31 cellular contexts compared by ENCODE assay signal in the genomic region with DNA sequence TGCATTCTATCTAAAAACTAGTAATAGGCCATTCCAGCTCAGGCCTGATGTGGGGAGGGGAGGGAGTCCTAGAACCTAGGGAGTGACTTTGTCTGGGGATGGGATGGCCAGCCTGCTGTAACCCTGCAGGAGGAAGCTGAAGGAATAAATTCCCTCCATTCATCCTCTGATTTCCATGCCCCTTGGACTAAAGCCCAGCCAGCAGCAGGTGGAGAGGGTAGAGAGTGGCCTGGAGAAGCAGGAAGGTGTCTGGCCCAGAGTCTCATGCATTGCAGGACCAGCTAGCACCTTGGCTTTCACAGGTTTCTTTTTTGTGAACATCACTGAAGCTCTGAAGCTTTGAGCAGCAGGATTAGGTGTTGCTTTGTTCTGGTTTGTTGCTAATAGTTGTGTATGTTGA. TPM values are rescaled to one million over a fixed set of nuclear protein-coding genes. Genes with fewer than 3 reads are reported as not detected.
A peak's percentile ranks its signal among the peaks of the same experiment; 100 is the strongest.
DNase-seq lines count a peak whose midpoint lies in the region; ATAC-seq, FAIRE-seq and TF ChIP-seq lines count a peak whose summit lies in the region.
"Had no signal": no experiment of that assay in that cellular context is flagged by ENCODE, and none has a peak within 500 bp of the region (broad histone marks: within the 10 kb centered on the region; RNA-seq: fewer than 3 reads in every experiment).

No MANE protein-coding gene starts in this region.

- H3K9me3 ChIP-seq in A549 (no peaks in the 10 kb centered on the region), tibial nerve (no peaks in the 10 kb centered on the region)
- H3K9me3 ChIP-seq in CD8-positive, alpha-beta T cell (ENCODE audit: low read length) = no peaks in the 10 kb centered on the region
- H3K9me3 ChIP-seq: ascending aorta, BE2C, esophagus squamous epithelium, heart left ventricle, SK-N-SH had no signal

- no peaks in the 10 kb centered on the region for H3K27me3 ChIP-seq in CD8-positive, alpha-beta T cell (ENCODE audit: insufficient read depth, low read length)
- H3K27me3 ChIP-seq in tibial nerve = no peaks in the 10 kb centered on the region
- H3K27me3 ChIP-seq: ascending aorta, BE2C, cardiac muscle cell, esophagus squamous epithelium, heart left ventricle had no signal

- no peaks in the 10 kb centered on the region for H3K27me3 Mint-ChIP-seq in CD8-positive, alpha-beta T cell (ENCODE audit: low read depth)
- H3K27me3 Mint-ChIP-seq: activated naive CD8-positive, alpha-beta T cell treated with anti-CD3 and anti-CD28 coated beads, Interleukin-2, amount 10 ng/mL, durations not matched to agents 7 days and 5 days; activated T-cell treated with anti-CD3 and anti-CD28 coated beads, Interleukin-2, amount 50 U/mL, for 24 hours; naive thymus-derived CD4-positive, alpha-beta T cell; type B pancreatic cell had no signal

- H3K4me2 ChIP-seq in A549 = peak overlapping the region; percentile 31
- H3K4me2 ChIP-seq: SK-N-SH had no signal

- no peak for TF ChIP-seq POLR2A in A549 (IDR thresholded peaks at IDR 0.05; ENCODE audit: low read length)
- no peak for TF ChIP-seq POLR2A in tibial nerve (IDR thresholded peaks at IDR 0.05)

- no peak for FAIRE-seq in A549 (lab: Jason Lieb, UNC)

- H3K9me3 Mint-ChIP-seq in CD8-positive, alpha-beta T cell = no peaks in the 10 kb centered on the region
- H3K9me3 Mint-ChIP-seq: activated naive CD8-positive, alpha-beta T cell treated with anti-CD3 and anti-CD28 coated beads, Interleukin-2, amount 10 ng/mL, durations not matched to agents 7 days and 5 days; activated T-cell treated with anti-CD3 and anti-CD28 coated beads, Interleukin-2, amount 50 U/mL, for 24 hours; endodermal cell; mesothelial cell of epicardium; naive thymus-derived CD4-positive, alpha-beta T cell; stimulated activated effector memory CD8-positive, alpha-beta T cell treated with anti-CD3 and anti-CD28 coated beads, Interleukin-12 subunit alpha, Interleukin-12 subunit beta, amount 100 ng/mL, for 72 hours; T-helper 1 cell treated with Interleukin-12 subunit alpha and Interleukin-12 subunit beta and Interleukin-4 antibody, amounts not matched to agents 30 μg/mL and 1 μg/mL, for 36 hours; type B pancreatic cell had no signal

- intact Hi-C loops in CD8-positive, alpha-beta T cell (cut with DNase I, micrococcal nuclease) = no loop called here

- no peak for TF ChIP-seq CTCF in A549 (IDR thresholded peaks at IDR 0.05)
- no peak for TF ChIP-seq CTCF in CD8-positive, alpha-beta T cell (IDR thresholded peaks at IDR 0.05)
- TF ChIP-seq CTCF in tibial nerve (IDR thresholded peaks at IDR 0.05) = no peak

- no peaks in the 10 kb centered on the region for H3K4me1 Mint-ChIP-seq in CD8-positive, alpha-beta T cell (ENCODE audit: low read depth)
- H3K4me1 Mint-ChIP-seq: endodermal cell, mesothelial cell of epicardium had no signal

- H3K27ac ChIP-seq in A549 (peak overlapping the region; percentile 68 to 85), tibial nerve (no peak overlapping the region)
- no peak overlapping the region for H3K27ac ChIP-seq in CD8-positive, alpha-beta T cell (ENCODE audit: low read depth, low read length)
- H3K27ac ChIP-seq: ascending aorta, cardiac muscle cell, esophagus squamous epithelium had no signal

- no peak overlapping the region for H3K4me3 ChIP-seq in A549
- no peak overlapping the region for H3K4me3 ChIP-seq in CD8-positive, alpha-beta T cell (ENCODE audit: low read depth, low read length)
- H3K4me3 ChIP-seq in tibial nerve = no peak overlapping the region
- H3K4me3 ChIP-seq: ascending aorta, cardiac muscle cell, esophagus squamous epithelium, heart left ventricle had no signal

- H3K4me1 ChIP-seq in A549 = peaks cover 17% of the 10 kb centered on the region
- no peaks in the 10 kb centered on the region for H3K4me1 ChIP-seq in CD8-positive, alpha-beta T cell (ENCODE audit: insufficient read depth, low read length)
- no peaks in the 10 kb centered on the region for H3K4me1 ChIP-seq in tibial nerve
- H3K4me1 ChIP-seq: ascending aorta, BE2C, esophagus squamous epithelium had no signal

- TF ChIP-seq RAD21 in A549 (conservative IDR thresholded peaks at IDR 0.05 in 1 of 2, IDR thresholded peaks at IDR 0.05 in 1 of 2) = no peak

- H3K4me3 Mint-ChIP-seq in CD8-positive, alpha-beta T cell = no peak overlapping the region
- H3K4me3 Mint-ChIP-seq: activated naive CD8-positive, alpha-beta T cell treated with anti-CD3 and anti-CD28 coated beads, Interleukin-2, amount 10 ng/mL, durations not matched to agents 7 days and 5 days; activated T-cell treated with anti-CD3 and anti-CD28 coated beads, Interleukin-2, amount 50 U/mL, for 24 hours; endodermal cell; mesothelial cell of epicardium; naive thymus-derived CD4-positive, alpha-beta T cell; stimulated activated effector memory CD8-positive, alpha-beta T cell treated with anti-CD3 and anti-CD28 coated beads, Interleukin-12 subunit alpha, Interleukin-12 subunit beta, amount 100 ng/mL, for 72 hours; T-helper 1 cell treated with Interleukin-12 subunit alpha and Interleukin-12 subunit beta and Interleukin-4 antibody, amounts not matched to agents 30 μg/mL and 1 μg/mL, for 36 hours; type B pancreatic cell had no signal

- no peak for DNase-seq in A549 (ENCODE audit: low read depth in 1 of 2, low spot score in 1 of 2)
- peak; percentile 67 for DNase-seq in G401 (ENCODE audit: low spot score)
- peak; percentile 57 for DNase-seq in NCI-H2029 (lab: John Stamatoyannopoulos, UW)
- peak; percentile 56 for DNase-seq in cerebellum (ENCODE audit: low spot score)
- no peak for DNase-seq in NCI-H446 (lab: John Stamatoyannopoulos, UW)
- no peak for DNase-seq in CD8-positive, alpha-beta T cell
- no peak for DNase-seq in tibial nerve (ENCODE audit: low spot score in 2 of 2)
- DNase-seq: activated CD4-positive, CD25-positive, alpha-beta regulatory T cell; activated gamma-delta T cell; activated naive CD8-positive, alpha-beta T cell treated with anti-CD3 and anti-CD28 coated beads, Interleukin-2, amount 10 ng/mL, durations not matched to agents 7 days and 5 days; activated T-cell treated with anti-CD3 and anti-CD28 coated beads, Interleukin-2, amount 50 U/mL, for 24 hours; BE2C; DND-41; endodermal cell; esophagus squamous epithelium; foreskin melanocyte; naive thymus-derived CD4-positive, alpha-beta T cell; NCI-H2081 treated with DMSO at 0.1 percent for 48 hours; NCI-H524 treated with DMSO at 0.1 percent for 48 hours; NK-92 treated with Interleukin-12 subunit alpha and Interleukin-12 subunit beta, amount 100 ng/mL, for 24 hours; SK-N-SH; stimulated activated CD4-positive, alpha-beta T cell treated with anti-CD3 and anti-CD28 coated beads, Interleukin-15, amount 100 ng/mL, for 24 hours had no signal

- peaks cover 4% of the 10 kb centered on the region for H3K36me3 ChIP-seq in CD8-positive, alpha-beta T cell (ENCODE audit: insufficient read depth, low read length)
- H3K36me3 ChIP-seq in tibial nerve = peaks cover 0 to 47% (median 0%) of the 10 kb centered on the region in 3 donors
- H3K36me3 ChIP-seq: BE2C, cardiac muscle cell had no signal

- POLR2A ChIA-PET in A549 (lab: Yijun Ruan, JAX) = interaction anchor here (1.0 to 2.4 kb wide), 3 partner anchors 11 to 45 kb away, joined by 3 to 24 read pairs (median 23); partner anchors contain the start of gene SLC29A3
- POLR2A ChIA-PET in CD8-positive, alpha-beta T cell (lab: Charles Lee) = no interaction called here

- CTCF ChIA-PET in A549 (lab: Yijun Ruan, JAX) = interaction anchor here (1.0 to 47.4 kb wide), 11 partner anchors 11 to 344 kb away, joined by 3 to 977 read pairs (median 4); partner anchors contain the start of gene SLC29A3
- CTCF ChIA-PET in CD8-positive, alpha-beta T cell (lab: Charles Lee) = interaction anchor here (0.7 kb wide), 1 partner anchor 10 kb away, joined by 3 read pairs; no protein-coding TSS in a partner anchor

- peaks cover 36% of the 10 kb centered on the region for H3K36me3 Mint-ChIP-seq in CD8-positive, alpha-beta T cell
- H3K36me3 Mint-ChIP-seq: activated naive CD8-positive, alpha-beta T cell treated with anti-CD3 and anti-CD28 coated beads, Interleukin-2, amount 10 ng/mL, durations not matched to agents 7 days and 5 days had no signal

- in situ Hi-C loops in G401 (cut with HindIII; ENCODE audit: low sequenced_read_pairs) = no loop called here

- no peak for TF ChIP-seq EP300 in A549 (IDR thresholded peaks at IDR 0.05)
- no peak for TF ChIP-seq EP300 in tibial nerve (IDR thresholded peaks at IDR 0.05)

- H3K27ac Mint-ChIP-seq in CD8-positive, alpha-beta T cell = no peak overlapping the region
- H3K27ac Mint-ChIP-seq: activated naive CD8-positive, alpha-beta T cell treated with anti-CD3 and anti-CD28 coated beads, Interleukin-2, amount 10 ng/mL, durations not matched to agents 7 days and 5 days; activated T-cell treated with anti-CD3 and anti-CD28 coated beads, Interleukin-2, amount 50 U/mL, for 24 hours; endodermal cell; mesothelial cell of epicardium; naive thymus-derived CD4-positive, alpha-beta T cell; stimulated activated effector memory CD8-positive, alpha-beta T cell treated with anti-CD3 and anti-CD28 coated beads, Interleukin-12 subunit alpha, Interleukin-12 subunit beta, amount 100 ng/mL, for 72 hours; T-helper 1 cell treated with Interleukin-12 subunit alpha and Interleukin-12 subunit beta and Interleukin-4 antibody, amounts not matched to agents 30 μg/mL and 1 μg/mL, for 36 hours; type B pancreatic cell had no signal

- peak in 1 of 2 experiments; percentile 17; a peak in 3 of 6 replicates for ATAC-seq in A549
- ATAC-seq in CD8-positive, alpha-beta T cell = no peak
- no peak for ATAC-seq in GM19463 (IDR thresholded peaks at IDR 0.05; ENCODE audit: unreplicated experiment)

TF ChIP-seq in A549, 52 proteins besides CTCF, POLR2A, EP300 and RAD21 (continues in another document):
- TF ChIP-seq RNF2 (IDR thresholded peaks at IDR 0.05; ENCODE audit: borderline replicate concordance, low read depth) (no peak), NPAS2 (CRISPR knock-in tag; IDR thresholded peaks at IDR 0.05; ENCODE audit: borderline replicate concordance) (no peak)

RNA-seq across cellular contexts. Expression of gene CDH23, which starts 32.8 kb away (rescaled TPM):
- polyA plus RNA-seq in A549 (2011; rRNA removed) (1.0 and 1.1 TPM in 2 replicates), A549 (2017; fragmentation: RNase III; extraction: RNeasy Plus Mini Kit Qiagen cat#74134 plus additional on column Dnase treatment) (2.1 to 2.3 TPM (median 2.1 TPM) in 3 replicates)
- polyA plus RNA-seq in A549 (2012; cell fraction: cytosol; rRNA removed) = 2.6 and 3.2 TPM in 2 replicates
- 2.8 and 3.7 TPM in 2 replicates for polyA plus RNA-seq in A549 (2012; cell fraction: nucleus; rRNA removed)
- polyA minus RNA-seq in A549 (2011; rRNA and poly(A)+ RNA removed) = 3.4 TPM in 2 replicates
- total RNA-seq in G401 (2014; rRNA removed; shearing (Covaris generic)) = 2.8 and 5.9 TPM in 2 replicates
- total RNA-seq in cerebellum (4.5 TPM), tibial nerve (10 to 100 TPM; 13.8 to 20.1 (median 17.3) TPM)
- 10 to 100 TPM in 1 of 2 experiments, 1 to 10 TPM in 1; 8.7 to 10.1 TPM for total RNA-seq in CD8-positive, alpha-beta T cell
- total RNA-seq: PC-3 had no signal

RNA-seq across cellular contexts. Expression of gene SLC29A3, which starts 44.9 kb away (rescaled TPM):
- polyA plus RNA-seq in A549 (2011; rRNA removed) (7.2 and 12.6 TPM in 2 replicates), A549 (2017; fragmentation: RNase III; extraction: RNeasy Plus Mini Kit Qiagen cat#74134 plus additional on column Dnase treatment) (9.9 to 11.4 TPM (median 10.2 TPM) in 3 replicates)
- polyA plus RNA-seq in A549 (2012; cell fraction: cytosol; rRNA removed) = 9.7 and 14.7 TPM in 2 replicates
- 14.0 and 15.5 TPM in 2 replicates for polyA plus RNA-seq in A549 (2012; cell fraction: nucleus; rRNA removed)
- 16.2 and 18.7 TPM in 2 replicates for polyA minus RNA-seq in A549 (2011; rRNA and poly(A)+ RNA removed)
- 3.3 and 3.4 TPM in 2 replicates for total RNA-seq in G401 (2014; rRNA removed; shearing (Covaris generic))
- total RNA-seq in cerebellum (3.2 TPM), tibial nerve (10 to 100 TPM in 1 of 4 donors, 1 to 10 TPM in 3; 6.5 to 10.1 (median 7.4) TPM)
- 1 to 10 TPM; 1.4 to 2.9 TPM for total RNA-seq in CD8-positive, alpha-beta T cell

Comparison
In these comparisons a context has a peak if more than half of its experiments do, and no peak if none do; other contexts are left out.
1. DNase-seq: peak in G401 (single experiment), NCI-H2029 (single experiment) and cerebellum (single experiment); none in A549 (0 of 2), NCI-H446 (0 of 2), CD8-positive, alpha-beta T cell (0 of 7) and tibial nerve (0 of 2).
2. H3K27ac ChIP-seq: peak in A549 (2 of 2); none in CD8-positive, alpha-beta T cell (single experiment) and tibial nerve (0 of 4).